7 cellular contexts compared by ENCODE assay signal in the genomic region with DNA sequence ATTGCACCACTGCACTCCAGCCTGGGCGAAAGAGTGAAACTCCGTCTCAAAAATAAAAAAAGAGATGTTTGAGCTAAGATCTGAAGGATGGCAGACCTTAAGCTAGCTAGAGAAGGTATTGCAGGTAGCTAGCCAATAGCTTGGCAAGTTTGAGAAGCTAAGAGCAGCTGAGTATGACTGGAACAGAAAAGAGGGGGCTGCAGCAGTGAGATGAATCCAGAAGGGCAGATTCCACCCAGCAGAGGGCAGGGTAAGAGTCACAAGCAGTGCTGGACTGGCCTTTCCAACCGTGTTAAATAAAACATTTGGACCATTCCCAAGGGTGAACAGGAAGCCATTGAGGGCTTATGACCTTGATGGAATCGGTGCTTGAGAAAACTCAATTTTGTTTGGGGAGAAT. TPM values are rescaled to one million over a fixed set of nuclear protein-coding genes. Genes with fewer than 3 reads are reported as not detected.
DNase-seq lines count a peak whose midpoint lies in the region; ATAC-seq and TF ChIP-seq lines count a peak whose summit lies in the region.
"Had no signal": no experiment of that assay in that cellular context is flagged by ENCODE, and none has a peak within 500 bp of the region (broad histone marks: within the 10 kb centered on the region; RNA-seq: fewer than 3 reads in every experiment).

No MANE protein-coding gene starts in this region.

- H3K9me3 ChIP-seq in sigmoid colon = no peaks in the 10 kb centered on the region
- H3K9me3 ChIP-seq: tibial artery had no signal

- no peak overlapping the region for H3K4me3 ChIP-seq in sigmoid colon
- H3K4me3 ChIP-seq: tibial artery had no signal

- peak; percentile 32 for DNase-seq in NCI-H69 (lab: John Stamatoyannopoulos, UW)
- no peak for DNase-seq in left cardiac atrium
- DNase-seq in sigmoid colon = no peak
- no peak for DNase-seq in NCI-H2029 treated with DMSO at 0.1 percent for 48 hours (lab: John Stamatoyannopoulos, UW)

- TF ChIP-seq CTCF in C4-2B (conservative IDR thresholded peaks at IDR 0.05) (peak; percentile 58), sigmoid colon (IDR thresholded peaks at IDR 0.05) (no peak)

- ATAC-seq in left cardiac atrium (peak; percentile 43 to 54), HG03342 (IDR thresholded peaks at IDR 0.05; ENCODE audit: unreplicated experiment) (no peak)

- H3K36me3 ChIP-seq in sigmoid colon = peaks cover 0 to 18% (median 0%) of the 10 kb centered on the region in 4 donors

- H3K4me1 ChIP-seq in sigmoid colon = peaks cover 0 to 3% (median 2%) of the 10 kb centered on the region in 4 donors

- peak overlapping the region; percentile 55 for H3K27ac ChIP-seq in C4-2B
- no peak overlapping the region for H3K27ac ChIP-seq in sigmoid colon

- no peak for TF ChIP-seq EP300 in sigmoid colon (IDR thresholded peaks at IDR 0.05)

- WGBS in sigmoid colon, 2 donors = 50 to 66% methylated on average over 4 of the region's 4 CpGs

- TF ChIP-seq POLR2A in sigmoid colon (IDR thresholded peaks at IDR 0.05) = no peak

- H3K27me3 ChIP-seq in sigmoid colon = no peaks in the 10 kb centered on the region
- H3K27me3 ChIP-seq: tibial artery had no signal

- intact Hi-C loops in left cardiac atrium (cut with DNase I) (no loop called here), sigmoid colon (cut with DNase I) (no loop called here)

RNA-seq across cellular contexts. Expression of gene PHAF1, which starts 5.7 kb away (rescaled TPM):
- total RNA-seq in left cardiac atrium (10 to 100 TPM; 11.0 to 11.8 TPM), sigmoid colon (10 to 100 TPM; 11.4 to 16.3 (median 14.0) TPM)
- polyA plus RNA-seq in sigmoid colon = 1 to 10 TPM; 8.9 to 9.7 (median 9.0) TPM

RNA-seq across cellular contexts. Expression of gene B3GNT9, which starts 46.7 kb away (rescaled TPM):
- total RNA-seq in left cardiac atrium (10 to 100 TPM; 11.3 to 15.1 TPM), sigmoid colon (10 to 100 TPM in 3 of 4 donors, 1 to 10 TPM in 1; 8.7 to 18.8 (median 12.2) TPM)
- 1 to 10 TPM in 2 of 3 donors, under 1 TPM in 1; 0.46 to 4.9 (median 1.2) TPM for polyA plus RNA-seq in sigmoid colon

RNA-seq across cellular contexts. Expression of gene TRADD, which starts 55.6 kb away (rescaled TPM):
- total RNA-seq in left cardiac atrium (10 to 100 TPM; 10.6 to 11.1 TPM), sigmoid colon (10 to 100 TPM; 16.1 to 23.2 (median 19.6) TPM)
- 10 to 100 TPM; 23.4 to 30.2 (median 26.4) TPM for polyA plus RNA-seq in sigmoid colon

RNA-seq across cellular contexts. Expression of gene FBXL8, which starts 55.7 kb away (rescaled TPM):
- total RNA-seq in left cardiac atrium (1 to 10 TPM; 8.0 to 8.5 TPM), sigmoid colon (10 to 100 TPM in 2 of 4 donors, 1 to 10 TPM in 2; 7.5 to 11.8 (median 9.7) TPM)
- 10 to 100 TPM in 2 of 3 donors, 1 to 10 TPM in 1; 4.9 to 19.1 (median 10.8) TPM for polyA plus RNA-seq in sigmoid colon
